Comparison of ENCODE assay signal across 2 cellular contexts in the genomic region with DNA sequence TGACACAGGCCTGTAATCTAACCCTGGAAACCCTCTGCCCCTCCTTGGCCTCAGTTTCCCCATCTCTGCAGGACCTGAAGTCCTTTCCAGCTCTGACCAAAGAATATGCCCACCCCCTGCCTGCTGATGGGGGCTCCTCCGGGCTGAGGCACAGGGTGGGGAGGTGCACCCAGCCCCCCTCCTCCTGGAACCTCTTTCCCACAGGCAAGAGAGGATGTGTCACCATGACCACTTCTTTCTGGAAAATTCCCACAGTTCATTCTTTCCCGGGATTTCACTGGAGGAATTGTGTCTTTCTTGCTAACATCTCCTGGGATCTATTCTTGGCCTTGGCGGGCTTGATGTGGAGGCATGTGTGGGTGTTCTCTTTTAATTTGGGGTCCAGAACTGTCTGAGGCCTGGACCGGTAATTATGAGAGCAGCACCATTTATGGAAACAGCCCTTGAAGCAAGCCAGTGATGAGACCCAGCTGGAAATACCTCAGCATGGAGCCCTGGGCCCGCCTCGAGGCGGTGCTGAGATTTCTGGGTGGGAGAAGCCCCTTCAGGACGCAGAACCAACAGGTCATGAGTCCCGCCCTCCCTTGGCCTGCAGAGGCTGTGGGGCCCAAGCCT. TPM values are rescaled to one million over a fixed set of nuclear protein-coding genes. Genes with fewer than 3 reads are reported as not detected.
"Had no signal": no experiment of that assay in that cellular context is flagged by ENCODE, and none has a peak within 500 bp of the region (broad histone marks: within the 10 kb centered on the region; RNA-seq: fewer than 3 reads in every experiment).

No MANE protein-coding gene starts in this region.

RNA-seq across cellular contexts. Expression of a gene that starts 6.8 kb away (rescaled TPM):
- total RNA-seq: LHCN-M2, MCF 10A had no signal
